9 cellular contexts compared by ENCODE assay signal in genomic region chr10:102066421-102067068, GRCh38. TPM values are rescaled to one million over a fixed set of nuclear protein-coding genes. Genes with fewer than 3 reads are reported as not detected.
DNase-seq lines count a peak whose midpoint lies in the region; ATAC-seq and TF ChIP-seq lines count a peak whose summit lies in the region.
"Had no signal": no experiment of that assay in that cellular context is flagged by ENCODE, and none has a peak within 500 bp of the region (broad histone marks: within the 10 kb centered on the region; RNA-seq: fewer than 3 reads in every experiment).

No MANE protein-coding gene starts in this region.

- no peaks in the 10 kb centered on the region for H3K9me2 ChIP-seq in SK-N-SH

- POLR2A ChIA-PET in SK-N-SH (lab: Yijun Ruan, JAX): interaction anchor here (0.5 to 1.2 kb wide), 2 partner anchors 34 to 248 kb away, joined by 4 read pairs; partner anchors contain the start of gene OGA

- peaks cover 5% of the 10 kb centered on the region for H3K9me3 Mint-ChIP-seq in glutamatergic neuron (ENCODE audit: unreplicated experiment)
- no peaks in the 10 kb centered on the region for H3K9me3 Mint-ChIP-seq in stimulated activated memory B cell treated with anti-CD40 and anti-IgM and Interleukin-4, amounts not matched to agents 10 μg/mL and 1 μg/mL and 100 μg/mL, for 72 hours

- H3F3A ChIP-seq in SK-N-SH (replicated peaks; ENCODE audit: insufficient read depth): peaks cover 10% of the 10 kb centered on the region

- H3K27me3 Mint-ChIP-seq in glutamatergic neuron (ENCODE audit: unreplicated experiment): peaks cover 6% of the 10 kb centered on the region
- no peaks in the 10 kb centered on the region for H3K27me3 Mint-ChIP-seq in stimulated activated memory B cell treated with anti-CD40 and anti-IgM and Interleukin-4, amounts not matched to agents 10 μg/mL and 1 μg/mL and 100 μg/mL, for 72 hours

- no peak for TF ChIP-seq EP300 in SK-N-SH (IDR thresholded peaks at IDR 0.05; ENCODE audit: borderline replicate concordance in 1 of 2, low read depth in 1 of 2, low read length in 1 of 2)

- TF ChIP-seq CTCF in SK-N-SH (IDR thresholded peaks at IDR 0.05): no peak
- TF ChIP-seq CTCF in glutamatergic neuron (IDR thresholded peaks at IDR 0.05; ENCODE audit: partially characterized antibody, unreplicated experiment): no peak

- H3K27me3 ChIP-seq in SK-N-SH (ENCODE audit: insufficient read depth): no peaks in the 10 kb centered on the region

- DNase-seq in SK-N-SH: no peak
- DNase-seq in UCSD-AML1 (lab: John Stamatoyannopoulos, UW; ENCODE audit: unreplicated experiment): peak; percentile 14
- no peak for DNase-seq in glutamatergic neuron
- DNase-seq: Kasumi-1 had no signal

- H3K79me2 ChIP-seq in SK-N-SH (ENCODE audit: insufficient read depth): peaks cover 40% of the 10 kb centered on the region

- WGBS in SK-N-SH (ENCODE audit: low lambda C conversion rate): 90% methylated on average over 11 of the region's 15 CpGs

- peaks cover 19% of the 10 kb centered on the region for H4K20me1 ChIP-seq in SK-N-SH (ENCODE audit: insufficient read depth)

- peak overlapping the region; percentile 89 for H3K4me3 Mint-ChIP-seq in glutamatergic neuron (ENCODE audit: unreplicated experiment)
- peak overlapping the region; percentile 95 for H3K4me3 Mint-ChIP-seq in stimulated activated memory B cell treated with anti-CD40 and anti-IgM and Interleukin-4, amounts not matched to agents 10 μg/mL and 1 μg/mL and 100 μg/mL, for 72 hours

- CTCF ChIA-PET in SK-N-SH (lab: Yijun Ruan, JAX): interaction anchor here (0.7 to 5.4 kb wide), 6 partner anchors 9 to 225 kb away, joined by 3 to 25 read pairs (median 6); no protein-coding TSS in a partner anchor

- H3K4me2 ChIP-seq in SK-N-SH: peak overlapping the region; percentile 98

- H3K4me3 ChIP-seq in SK-N-SH (ENCODE audit: low read depth in 2 of 2, low read length in 1 of 2): peak overlapping the region; percentile 78 to 92

- H3K27ac Mint-ChIP-seq in glutamatergic neuron (ENCODE audit: unreplicated experiment): peak overlapping the region; percentile 85
- H3K27ac Mint-ChIP-seq in stimulated activated memory B cell treated with anti-CD40 and anti-IgM and Interleukin-4, amounts not matched to agents 10 μg/mL and 1 μg/mL and 100 μg/mL, for 72 hours: peak overlapping the region; percentile 94

- no peaks in the 10 kb centered on the region for H3K36me3 Mint-ChIP-seq in glutamatergic neuron (ENCODE audit: unreplicated experiment)
- peaks cover 13% of the 10 kb centered on the region for H3K36me3 Mint-ChIP-seq in stimulated activated memory B cell treated with anti-CD40 and anti-IgM and Interleukin-4, amounts not matched to agents 10 μg/mL and 1 μg/mL and 100 μg/mL, for 72 hours

- H3K9me3 ChIP-seq in SK-N-SH: no peaks in the 10 kb centered on the region

- peaks cover 7% of the 10 kb centered on the region for H3K4me1 Mint-ChIP-seq in glutamatergic neuron (ENCODE audit: low read depth, unreplicated experiment)
- H3K4me1 Mint-ChIP-seq in stimulated activated memory B cell treated with anti-CD40 and anti-IgM and Interleukin-4, amounts not matched to agents 10 μg/mL and 1 μg/mL and 100 μg/mL, for 72 hours: peaks cover 44% of the 10 kb centered on the region

- peak overlapping the region; percentile 96 for H3K9ac ChIP-seq in SK-N-SH

- no peak overlapping the region for H3K27ac ChIP-seq in SK-N-SH (ENCODE audit: low read depth in 2 of 2, low read length in 1 of 2)

- H3K36me3 ChIP-seq in SK-N-SH (replicated peaks in 1 of 2; ENCODE audit: control insufficient read depth in 1 of 2, insufficient read depth in 2 of 2, low read length in 1 of 2): peaks cover 4 to 23% of the 10 kb centered on the region in 2 experiments

- ATAC-seq in SK-N-SH treated with all-trans-retinoic acid at 6 μM for 48 hours: no peak
- no peak for ATAC-seq in stimulated activated memory B cell treated with anti-CD40 and anti-IgM and Interleukin-4, amounts not matched to agents 10 μg/mL and 1 μg/mL and 100 μg/mL, for 72 hours
- no peak for ATAC-seq in HG03378 (IDR thresholded peaks at IDR 0.05; ENCODE audit: unreplicated experiment)
- ATAC-seq in GM19035 (IDR thresholded peaks at IDR 0.05; ENCODE audit: unreplicated experiment): no peak
- no peak for ATAC-seq in GM18873 (IDR thresholded peaks at IDR 0.05; ENCODE audit: low FRiP score, unreplicated experiment)

- H2AFZ ChIP-seq in SK-N-SH (ENCODE audit: low read depth): no peak overlapping the region

- peaks cover 8 to 12% of the 10 kb centered on the region in 2 experiments; a peak in 3 of 4 replicates for H3K4me1 ChIP-seq in SK-N-SH (ENCODE audit: control insufficient read depth in 1 of 2, insufficient read depth in 2 of 2, low read depth in 1 of 2, low read length in 1 of 2)

- TF ChIP-seq RAD21 in SK-N-SH (IDR thresholded peaks at IDR 0.05; ENCODE audit: low read length): no peak

TF ChIP-seq in SK-N-SH, 30 proteins besides CTCF, POLR2A, EP300 and RAD21:
- TF ChIP-seq YY1 (IDR thresholded peaks at IDR 0.05; ENCODE audit: low read depth) (no peak), RFX5 (IDR thresholded peaks at IDR 0.05; ENCODE audit: low read length) (no peak), MXI1 (IDR thresholded peaks at IDR 0.05; ENCODE audit: low read depth, low read length) (no peak), EZH2phosphoT487 (IDR thresholded peaks at IDR 0.05; ENCODE audit: borderline replicate concordance, low read depth) (no peak), FOXM1 (IDR thresholded peaks at IDR 0.05; ENCODE audit: low read depth) (no peak), TAF1 (IDR thresholded peaks at IDR 0.05; ENCODE audit: borderline replicate concordance, low read depth, low read length) (no peak), GABPA (IDR thresholded peaks at IDR 0.05; ENCODE audit: low read depth) (no peak), FOXJ3 (CRISPR knock-in tag; IDR thresholded peaks at IDR 0.05) (no peak), ELF1 (IDR thresholded peaks at IDR 0.05) (no peak)

TF ChIP-seq in SK-N-SH treated with all-trans-retinoic acid at 6 μM for 48 hours, 23 proteins besides CTCF, POLR2A, EP300 and RAD21:
- no peak for TF ChIP-seq SNAI2 (CRISPR knock-in tag; IDR thresholded peaks at IDR 0.05)
- TF ChIP-seq TCF4 (CRISPR knock-in tag; IDR thresholded peaks at IDR 0.05; ENCODE audit: borderline replicate concordance): no peak
- TF ChIP-seq CSDC2 (CRISPR knock-in tag; IDR thresholded peaks at IDR 0.05): no peak
- TF ChIP-seq ISL1 (CRISPR knock-in tag; IDR thresholded peaks at IDR 0.05): no peak
- no peak for TF ChIP-seq CREB5 (CRISPR knock-in tag; IDR thresholded peaks at IDR 0.05; ENCODE audit: low read depth)
- no peak for TF ChIP-seq ZNF8 (CRISPR knock-in tag; IDR thresholded peaks at IDR 0.05)
- no peak for TF ChIP-seq ESRRG (CRISPR knock-in tag; IDR thresholded peaks at IDR 0.05)
- no peak for TF ChIP-seq GLIS3 (CRISPR knock-in tag; IDR thresholded peaks at IDR 0.05)
- no peak for TF ChIP-seq PPARA (CRISPR knock-in tag; IDR thresholded peaks at IDR 0.05; ENCODE audit: borderline replicate concordance)

RNA-seq across cellular contexts. Expression of gene HPS6, which starts 1.4 kb away (rescaled TPM):
- polyA plus RNA-seq in SK-N-SH (2012; rRNA removed): 7.3 and 7.8 TPM in 2 replicates
- polyA plus RNA-seq in SK-N-SH (2012; cell fraction: cytosol; rRNA removed): 4.0 and 6.5 TPM in 2 replicates
- polyA plus RNA-seq in SK-N-SH (2012; cell fraction: nucleus; rRNA removed): 5.2 and 5.8 TPM in 2 replicates
- 22.1 TPM for total RNA-seq in glutamatergic neuron (ENCODE audit: unreplicated experiment)

RNA-seq across cellular contexts. Expression of gene ARMH3, which starts 10.6 kb away (rescaled TPM):
- polyA plus RNA-seq in SK-N-SH (2012; rRNA removed): 12.1 and 16.8 TPM in 2 replicates
- polyA plus RNA-seq in SK-N-SH (2012; cell fraction: cytosol; rRNA removed): 10.5 and 12.7 TPM in 2 replicates
- 17.2 and 23.7 TPM in 2 replicates for polyA plus RNA-seq in SK-N-SH (2012; cell fraction: nucleus; rRNA removed)
- total RNA-seq in glutamatergic neuron (ENCODE audit: unreplicated experiment): 48.1 TPM

RNA-seq across cellular contexts. Expression of gene LDB1, which starts 53.6 kb away (rescaled TPM):
- polyA plus RNA-seq in SK-N-SH (2012; rRNA removed): 85.9 and 113 TPM in 2 replicates
- polyA plus RNA-seq in SK-N-SH (2012; cell fraction: cytosol; rRNA removed): 31.9 and 39.8 TPM in 2 replicates
- 361 and 398 TPM in 2 replicates for polyA plus RNA-seq in SK-N-SH (2012; cell fraction: nucleus; rRNA removed)
- total RNA-seq in glutamatergic neuron (ENCODE audit: unreplicated experiment): 310 TPM
